ENCODE assay signal across 16 cellular contexts in genomic region chr9:27453860-27454553, GRCh38.
"Had no signal": no experiment of that assay in that cellular context is flagged by ENCODE, and none has a peak within 500 bp of the region (broad histone marks: within the 10 kb centered on the region; RNA-seq: fewer than 3 reads in every experiment).

No MANE protein-coding gene starts in this region.

- ATAC-seq: gastroesophageal sphincter; heart right ventricle; naive thymus-derived CD8-positive, alpha-beta T cell; stimulated activated naive CD8-positive, alpha-beta T cell treated with anti-CD3 and anti-CD28 coated beads, Interleukin-15, amount 100 ng/mL, for 72 hours had no signal

- H3K27me3 ChIP-seq: adrenal gland, gastroesophageal sphincter, heart right ventricle, right atrium auricular region had no signal

- H3K4me3 ChIP-seq: adrenal gland, gastroesophageal sphincter, heart right ventricle, right atrium auricular region had no signal

- H3K27ac Mint-ChIP-seq: activated T-cell treated with anti-CD3 and anti-CD28 coated beads, Interleukin-2, amount 50 U/mL, for 24 hours; naive thymus-derived CD8-positive, alpha-beta T cell; stimulated activated naive CD8-positive, alpha-beta T cell treated with anti-CD3 and anti-CD28 coated beads, Interleukin-15, amount 100 ng/mL, for 72 hours; T-helper 1 cell treated with Interleukin-12 subunit alpha and Interleukin-12 subunit beta and Interleukin-4 antibody, amounts not matched to agents 30 μg/mL and 1 μg/mL, for 36 hours had no signal

- DNase-seq: activated CD4-positive, alpha-beta T cell treated with anti-CD3 and anti-CD28 coated beads, Interleukin-2, amount 50 U/mL, for 48 hours; activated naive CD4-positive, alpha-beta T cell treated with anti-CD3 and anti-CD28 coated beads, Interleukin-2, amount 50 U/mL, for 16 hours; activated T-cell treated with anti-CD3 and anti-CD28 coated beads, Interleukin-2, amount 50 U/mL, for 24 hours; adrenal gland; central memory CD4-positive, alpha-beta T cell; cortex of kidney; effector CD4-positive, alpha-beta T cell; heart right ventricle; naive thymus-derived CD8-positive, alpha-beta T cell; stimulated activated CD4-positive, alpha-beta T cell treated with anti-CD3 and anti-CD28 coated beads, Interleukin-15, amount 100 ng/mL, for 24 hours; stimulated activated CD4-positive, alpha-beta T cell treated with anti-CD3 and anti-CD28 coated beads, Interleukin-4, amount 100 ng/mL, for 1 hour; stimulated activated naive CD8-positive, alpha-beta T cell treated with anti-CD3 and anti-CD28 coated beads, Interleukin-15, amount 100 ng/mL, for 72 hours; WERI-Rb-1 had no signal

- H3K9me3 ChIP-seq: adrenal gland, gastroesophageal sphincter, heart right ventricle, right atrium auricular region had no signal

- H3K36me3 ChIP-seq: adrenal gland, right atrium auricular region, WERI-Rb-1 had no signal

- H3K27me3 Mint-ChIP-seq: activated T-cell treated with anti-CD3 and anti-CD28 coated beads, Interleukin-2, amount 50 U/mL, for 24 hours; naive thymus-derived CD8-positive, alpha-beta T cell; stimulated activated naive CD8-positive, alpha-beta T cell treated with anti-CD3 and anti-CD28 coated beads, Interleukin-15, amount 100 ng/mL, for 72 hours had no signal

- H3K27ac ChIP-seq: adrenal gland, gastroesophageal sphincter, heart right ventricle, right atrium auricular region, WERI-Rb-1 had no signal

- H3K4me3 Mint-ChIP-seq: activated T-cell treated with anti-CD3 and anti-CD28 coated beads, Interleukin-2, amount 50 U/mL, for 24 hours; naive thymus-derived CD8-positive, alpha-beta T cell; stimulated activated naive CD8-positive, alpha-beta T cell treated with anti-CD3 and anti-CD28 coated beads, Interleukin-15, amount 100 ng/mL, for 72 hours; T-helper 1 cell treated with Interleukin-12 subunit alpha and Interleukin-12 subunit beta and Interleukin-4 antibody, amounts not matched to agents 30 μg/mL and 1 μg/mL, for 36 hours had no signal

- H3K9me3 Mint-ChIP-seq: naive thymus-derived CD8-positive, alpha-beta T cell; stimulated activated naive CD8-positive, alpha-beta T cell treated with anti-CD3 and anti-CD28 coated beads, Interleukin-15, amount 100 ng/mL, for 72 hours; T-helper 1 cell treated with Interleukin-12 subunit alpha and Interleukin-12 subunit beta and Interleukin-4 antibody, amounts not matched to agents 30 μg/mL and 1 μg/mL, for 36 hours had no signal
